ENCODE assay signal across 24 cellular contexts in the genomic region with DNA sequence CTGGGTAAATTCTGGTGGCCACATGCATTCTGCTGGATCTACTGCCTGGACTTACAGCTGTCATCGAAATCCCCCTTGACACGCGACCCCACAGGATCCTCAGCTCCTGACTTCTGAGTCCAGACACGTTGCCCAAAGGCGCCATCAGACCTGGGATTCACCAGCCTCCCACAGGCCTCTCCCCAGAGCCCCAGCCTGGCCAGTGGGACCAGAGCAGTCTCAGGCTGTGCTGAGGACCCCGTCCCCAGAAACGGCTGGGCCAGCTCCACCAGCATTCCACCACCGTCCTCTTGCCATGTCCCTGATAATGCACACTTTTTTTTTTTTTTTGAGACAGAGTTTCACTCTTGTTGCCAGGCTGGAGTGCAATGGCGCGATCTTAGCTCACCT.
"Had no signal": no experiment of that assay in that cellular context is flagged by ENCODE, and none has a peak within 500 bp of the region (broad histone marks: within the 10 kb centered on the region; RNA-seq: fewer than 3 reads in every experiment).

No MANE protein-coding gene starts in this region.

- H3K4me3 Mint-ChIP-seq: mesothelial cell of epicardium; naive B cell; nephron; neural progenitor cell; stimulated activated naive CD8-positive, alpha-beta T cell treated with anti-CD3 and anti-CD28 coated beads, Interleukin-15, Interleukin-2, amounts not matched to agents 100 ng/mL and 50 ng/mL, for 24 hours; type B pancreatic cell had no signal

- H3K9ac ChIP-seq: neural progenitor cell had no signal

- H3K4me3 ChIP-seq: hepatocyte, left ventricle myocardium inferior, lung, neural progenitor cell, ovary, right atrium auricular region, right lobe of liver, smooth muscle cell, suprapubic skin, thoracic aorta, tibial artery, uterus had no signal

- H3K36me3 ChIP-seq: left ventricle myocardium inferior, neural progenitor cell, ovary, right atrium auricular region, right lobe of liver, suprapubic skin, thoracic aorta, tibial artery, uterus had no signal

- H2AFZ ChIP-seq: hepatocyte, neural progenitor cell had no signal

- H3K27ac ChIP-seq: hepatocyte, left ventricle myocardium inferior, neural progenitor cell, ovary, right atrium auricular region, right lobe of liver, suprapubic skin, thoracic aorta, tibial artery, uterus had no signal

- DNase-seq: left ventricle myocardium inferior; mesendoderm; naive B cell; right lobe of liver; stimulated activated CD4-positive, alpha-beta T cell treated with anti-CD3 and anti-CD28 coated beads, Interleukin-1b, Interleukin-23, amount 100 ng/mL, for 48 hours; stimulated activated CD4-positive, alpha-beta T cell treated with anti-CD3 and anti-CD28 coated beads, Interleukin-2, amount 100 ng/mL, for 48 hours; stimulated activated CD4-positive, alpha-beta T cell treated with anti-CD3 and anti-CD28 coated beads, Interleukin-4, amount 100 ng/mL, for 4 hours; stimulated activated CD8-positive, alpha-beta memory T cell treated with anti-CD3 and anti-CD28 coated beads, Interleukin-4, amount 100 ng/mL, for 48 hours; stimulated activated naive CD4-positive, alpha-beta T cell; tibial artery; uterus had no signal

- H3K36me3 Mint-ChIP-seq: mesothelial cell of epicardium, naive B cell, neural progenitor cell, type B pancreatic cell had no signal

- H3K4me2 ChIP-seq: hepatocyte, neural progenitor cell, smooth muscle cell had no signal

- H3K9me3 ChIP-seq: left ventricle myocardium inferior, ovary, right atrium auricular region, right lobe of liver, suprapubic skin, thoracic aorta, tibial artery, uterus had no signal

- ATAC-seq: right lobe of liver had no signal

- H3K27me3 Mint-ChIP-seq: stimulated activated naive CD8-positive, alpha-beta T cell treated with anti-CD3 and anti-CD28 coated beads, Interleukin-15, Interleukin-2, amounts not matched to agents 100 ng/mL and 50 ng/mL, for 24 hours had no signal

- H3K4me1 ChIP-seq: neural progenitor cell, right lobe of liver, uterus had no signal

- H3K9me3 Mint-ChIP-seq: mesothelial cell of epicardium; naive B cell; nephron; neural progenitor cell; stimulated activated naive CD8-positive, alpha-beta T cell treated with anti-CD3 and anti-CD28 coated beads, Interleukin-15, Interleukin-2, amounts not matched to agents 100 ng/mL and 50 ng/mL, for 24 hours; type B pancreatic cell had no signal

- H3K79me2 ChIP-seq: hepatocyte had no signal

- H3K27me3 ChIP-seq: hepatocyte, neural progenitor cell, ovary, right atrium auricular region, right lobe of liver, suprapubic skin, tibial artery, uterus had no signal

- H3K27ac Mint-ChIP-seq: mesothelial cell of epicardium; nephron; neural progenitor cell; progenitor cell of endocrine pancreas; stimulated activated naive CD8-positive, alpha-beta T cell treated with anti-CD3 and anti-CD28 coated beads, Interleukin-15, Interleukin-2, amounts not matched to agents 100 ng/mL and 50 ng/mL, for 24 hours; type B pancreatic cell had no signal
